ENCODE assay signal across 15 cellular contexts in the genomic region with DNA sequence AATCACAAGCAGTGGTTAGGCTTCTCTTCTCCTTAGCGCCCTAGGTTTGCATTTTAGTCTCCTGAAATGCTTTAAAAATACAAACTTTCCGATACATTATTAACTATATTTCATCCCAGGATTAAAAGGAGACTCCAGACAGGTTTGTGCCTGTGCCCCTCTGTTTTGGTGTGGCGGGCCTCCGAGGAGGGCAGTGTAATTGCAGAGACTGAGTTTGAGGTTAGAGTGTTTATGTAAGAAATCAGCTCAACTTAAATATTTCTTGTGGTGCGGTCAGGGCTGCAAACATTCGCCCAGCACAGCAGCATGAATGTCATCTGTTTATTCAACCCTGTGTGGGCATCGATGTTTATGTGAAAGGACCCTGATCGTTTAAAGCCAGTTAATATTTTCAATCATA.
"Had no signal": no experiment of that assay in that cellular context is flagged by ENCODE, and none has a peak within 500 bp of the region (broad histone marks: within the 10 kb centered on the region; RNA-seq: fewer than 3 reads in every experiment).

No MANE protein-coding gene starts in this region.

- H3K4me3 Mint-ChIP-seq: naive B cell; stimulated activated naive CD8-positive, alpha-beta T cell treated with anti-CD3 and anti-CD28 coated beads, Interleukin-15, amount 100 ng/mL, for 72 hours; T-cell; type B pancreatic cell had no signal

- H3K4me1 Mint-ChIP-seq: naive B cell; stimulated activated naive CD8-positive, alpha-beta T cell treated with anti-CD3 and anti-CD28 coated beads, Interleukin-15, amount 100 ng/mL, for 72 hours; T-cell had no signal

- H3K27ac ChIP-seq: esophagus squamous epithelium, gastrocnemius medialis, heart left ventricle, ovary, spleen had no signal

- H3K36me3 Mint-ChIP-seq: naive B cell, T-cell, type B pancreatic cell had no signal

- H3K9me3 ChIP-seq: esophagus squamous epithelium, gastrocnemius medialis, heart left ventricle, ovary, spleen had no signal

- H3K27me3 ChIP-seq: esophagus squamous epithelium, gastrocnemius medialis, heart left ventricle, ovary, spleen had no signal

- DNase-seq: activated CD4-positive, CD25-positive, alpha-beta regulatory T cell treated with anti-CD3 and anti-CD28 coated beads, Interleukin-2, amount 50 U/mL, for 72 hours; activated naive CD4-positive, alpha-beta T cell treated with Interleukin-2 at 50 U/mL for 16 hours; cortex of kidney; effector CD8-positive, alpha-beta T cell; esophagus squamous epithelium; gastrocnemius medialis; heart left ventricle; naive B cell; ovary; spleen; stimulated activated CD4-positive, alpha-beta T cell treated with anti-CD3 and anti-CD28 coated beads, Interleukin-1b, Interleukin-23, amount 100 ng/mL, for 48 hours; stimulated activated naive CD8-positive, alpha-beta T cell treated with anti-CD3 and anti-CD28 coated beads, Interleukin-15, amount 100 ng/mL, for 72 hours; T-cell had no signal

- H3K9me3 Mint-ChIP-seq: stimulated activated naive CD8-positive, alpha-beta T cell treated with anti-CD3 and anti-CD28 coated beads, Interleukin-15, amount 100 ng/mL, for 72 hours; type B pancreatic cell had no signal

- H3K4me1 ChIP-seq: esophagus squamous epithelium, gastrocnemius medialis, heart left ventricle, spleen had no signal

- H3K4me3 ChIP-seq: esophagus squamous epithelium, gastrocnemius medialis, heart left ventricle, ovary, spleen had no signal

- H3K27me3 Mint-ChIP-seq: type B pancreatic cell had no signal

- H3K36me3 ChIP-seq: esophagus squamous epithelium, gastrocnemius medialis, heart left ventricle, ovary, spleen had no signal

- H3K27ac Mint-ChIP-seq: stimulated activated naive CD8-positive, alpha-beta T cell treated with anti-CD3 and anti-CD28 coated beads, Interleukin-15, amount 100 ng/mL, for 72 hours; T-cell; type B pancreatic cell had no signal

- ATAC-seq: gastrocnemius medialis; heart left ventricle; sciatic nerve; stimulated activated naive CD8-positive, alpha-beta T cell treated with anti-CD3 and anti-CD28 coated beads, Interleukin-15, amount 100 ng/mL, for 72 hours; T-cell had no signal
